20 cellular contexts compared by ENCODE assay signal in the genomic region with DNA sequence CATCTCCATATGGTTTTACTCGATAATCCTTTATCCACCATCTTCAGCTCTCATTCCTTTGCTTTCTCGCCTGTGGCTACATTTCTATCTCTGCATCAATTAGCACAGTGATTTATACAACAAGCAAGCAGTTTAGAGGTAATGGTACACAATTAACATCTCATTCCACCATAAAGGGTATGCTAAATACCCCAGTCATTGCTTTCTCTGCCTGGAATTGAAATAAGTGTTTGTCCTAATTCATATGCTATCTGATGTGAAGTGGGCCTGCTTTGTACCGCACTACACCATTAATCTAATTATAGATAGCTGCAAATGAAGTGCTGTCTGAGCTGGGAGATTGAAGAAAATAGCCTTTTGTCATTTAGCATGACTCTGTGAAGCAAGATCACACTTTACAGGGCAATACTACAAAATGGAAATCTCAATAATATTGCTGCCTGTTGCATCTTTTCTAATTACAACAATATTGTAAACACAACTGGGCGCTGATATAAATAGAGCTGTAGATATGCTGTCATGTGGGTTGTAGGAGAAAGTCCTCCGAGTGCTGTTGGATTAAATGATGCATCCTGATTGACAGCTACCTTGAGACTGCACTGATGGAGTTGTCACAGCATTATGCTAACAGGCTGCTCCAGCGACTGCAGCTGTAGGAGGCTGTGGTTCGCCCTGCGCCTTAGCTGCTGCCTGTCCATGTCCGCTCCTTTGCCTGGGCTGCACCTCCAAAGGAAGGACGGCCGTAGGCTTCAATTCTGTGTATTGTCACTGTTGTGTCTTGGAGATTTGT.
DNase-seq lines count a peak whose midpoint lies in the region; TF ChIP-seq lines count a peak whose summit lies in the region.
"Had no signal": no experiment of that assay in that cellular context is flagged by ENCODE, and none has a peak within 500 bp of the region (broad histone marks: within the 10 kb centered on the region; RNA-seq: fewer than 3 reads in every experiment).

No MANE protein-coding gene starts in this region.

- intact Hi-C loops in spleen (cut with DNase I; ENCODE audit: low total_unique reads), result loop anchor here (5.0 to 10.0 kb wide), 2 partner anchors 276 to 593 kb away; no protein-coding TSS in a partner anchor

- in situ Hi-C loops in HAP-1 (cut with MboI; ENCODE audit: low sequenced_read_pairs), result loop anchor here (10.0 kb wide), 2 partner anchors 606 to 856 kb away; no protein-coding TSS in a partner anchor

- peak overlapping the region; percentile 63 for H3K27ac ChIP-seq in iPS-18a (ENCODE audit: low read length)
- H3K27ac ChIP-seq in spleen, result no peak overlapping the region
- H3K27ac ChIP-seq: HL-60 had no signal

- H3K9ac ChIP-seq in iPS-18a (ENCODE audit: low read length), result peak overlapping the region; percentile 17

- TF ChIP-seq POLR2A in spleen (IDR thresholded peaks at IDR 0.05), result no peak

- peaks cover 15% of the 10 kb centered on the region for H3K4me1 ChIP-seq in HAP-1
- peaks cover 57% of the 10 kb centered on the region for H3K4me1 ChIP-seq in iPS-18a (ENCODE audit: control insufficient read depth, low read depth, low read length)
- H3K4me1 ChIP-seq in spleen, result peaks cover 4 to 31% (median 21%) of the 10 kb centered on the region in 6 donors

- 93 to 98% (median 95%) methylated on average over 8 to 11 of the region's 11 CpGs for WGBS in spleen, 5 donors

- H3K4me3 ChIP-seq in HAP-1, result no peak overlapping the region
- H3K4me3 ChIP-seq in iPS-18a (ENCODE audit: low read length), result peak overlapping the region; percentile 23
- no peak overlapping the region for H3K4me3 ChIP-seq in foreskin fibroblast (ENCODE audit: low read depth in 1 of 2, low read length in 2 of 2)
- no peak overlapping the region for H3K4me3 ChIP-seq in spleen
- H3K4me3 ChIP-seq: K562 had no signal

- peaks cover 9% of the 10 kb centered on the region; the same call in 1 of the 2 replicates for H3K27me3 ChIP-seq in HAP-1 (ENCODE audit: low read depth)
- H3K27me3 ChIP-seq in iPS-18a (ENCODE audit: control insufficient read depth, insufficient read depth, low read length), result no peaks in the 10 kb centered on the region
- no peaks in the 10 kb centered on the region for H3K27me3 ChIP-seq in spleen (replicated peaks in 1 of 7)

- no peaks in the 10 kb centered on the region for H3K9me3 ChIP-seq in HAP-1
- H3K9me3 ChIP-seq in iPS-18a (ENCODE audit: control insufficient read depth, low read depth, low read length), result no peaks in the 10 kb centered on the region
- no peaks in the 10 kb centered on the region for H3K9me3 ChIP-seq in spleen

- TF ChIP-seq CTCF in foreskin fibroblast (IDR thresholded peaks at IDR 0.05; ENCODE audit: low read depth, low read length) (no peak), spleen (IDR thresholded peaks at IDR 0.05 in 8 of 11, conservative IDR thresholded peaks at IDR 0.05 in 3 of 11) (no peak)

- peak; percentile 48 to 95 for DNase-seq in HAP-1 (ENCODE audit: low spot score in 2 of 2)
- peak; percentile 69 for DNase-seq in NCI-H1436 (lab: John Stamatoyannopoulos, UW)
- peak; percentile 24 for DNase-seq in NCI-H82 treated with DMSO at 0.1 percent for 48 hours (lab: John Stamatoyannopoulos, UW; ENCODE audit: unreplicated experiment)
- DNase-seq in foreskin fibroblast, result no peak
- DNase-seq in activated T-cell treated with anti-CD3 and anti-CD28 coated beads, Interleukin-2, amount 50 U/mL, for 48 hours, result no peak
- no peak for DNase-seq in T-helper 2 cell
- DNase-seq in spleen, result no peak
- DNase-seq: activated naive CD4-positive, alpha-beta T cell; CD8-positive, alpha-beta memory T cell; central memory CD4-positive, alpha-beta T cell; DMS79; HCEC 1CT; mammary epithelial cell; naive thymus-derived CD4-positive, alpha-beta T cell; NCI-H510A; stimulated activated CD4-positive, alpha-beta T cell treated with anti-CD3 and anti-CD28 coated beads, Interleukin-2, amount 100 ng/mL, for 48 hours; substantia nigra had no signal

- H3K36me3 ChIP-seq in HAP-1 (replicated peaks) (no peaks in the 10 kb centered on the region), iPS-18a (ENCODE audit: control insufficient read depth, low read depth, low read length) (no peaks in the 10 kb centered on the region), spleen (peaks cover 0 to under 1% (median 0%) of the 10 kb centered on the region in 6 donors)

Comparison
In these comparisons a context has a peak if more than half of its experiments do, and no peak if none do; other contexts are left out.
1. DNase-seq: peak in HAP-1 (2 of 2), NCI-H1436 (single experiment) and NCI-H82 treated with DMSO at 0.1 percent for 48 hours (single experiment); none in foreskin fibroblast (0 of 2), activated T-cell treated with anti-CD3 and anti-CD28 coated beads, Interleukin-2, amount 50 U/mL, for 48 hours (0 of 2), T-helper 2 cell (0 of 5) and spleen (single experiment).